Comparison of ENCODE assay signal across 1 cellular context in the genomic region with DNA sequence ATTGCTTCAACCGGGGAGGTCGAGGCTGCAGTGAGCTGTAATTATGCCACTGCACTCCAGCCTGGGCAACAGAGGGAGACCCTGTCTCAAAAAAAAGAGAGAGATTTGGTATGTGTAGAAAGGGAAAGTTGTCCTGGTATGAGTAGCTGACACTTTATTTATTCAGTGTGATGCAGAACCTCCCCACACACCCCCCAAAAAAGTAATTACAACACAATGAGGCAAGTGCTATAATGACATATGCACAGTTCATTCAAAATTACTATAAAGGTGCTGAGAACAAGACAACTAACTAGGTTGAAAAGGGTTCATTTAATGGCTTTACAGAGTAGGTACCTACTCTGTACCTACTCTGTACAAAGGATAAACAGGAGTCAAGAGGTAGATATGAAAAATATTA.
TF ChIP-seq lines count a peak whose summit lies in the region.

No MANE protein-coding gene starts in this region.

TF ChIP-seq in GM23338, 12 proteins besides CTCF, POLR2A, EP300 and RAD21:
- no peak for TF ChIP-seq NANOG (IDR thresholded peaks at IDR 0.05; ENCODE audit: borderline replicate concordance)
- TF ChIP-seq POLR2AphosphoS5 (IDR thresholded peaks at IDR 0.05; ENCODE audit: low read depth), result no peak
- no peak for TF ChIP-seq JUNB (IDR thresholded peaks at IDR 0.05; ENCODE audit: unreplicated experiment)
- TF ChIP-seq EZH2 (IDR thresholded peaks at IDR 0.05; ENCODE audit: low read depth, unreplicated experiment), result no peak
- TF ChIP-seq EZH2phosphoT487 (IDR thresholded peaks at IDR 0.05; ENCODE audit: unreplicated experiment), result no peak
- TF ChIP-seq, protein P1, sequence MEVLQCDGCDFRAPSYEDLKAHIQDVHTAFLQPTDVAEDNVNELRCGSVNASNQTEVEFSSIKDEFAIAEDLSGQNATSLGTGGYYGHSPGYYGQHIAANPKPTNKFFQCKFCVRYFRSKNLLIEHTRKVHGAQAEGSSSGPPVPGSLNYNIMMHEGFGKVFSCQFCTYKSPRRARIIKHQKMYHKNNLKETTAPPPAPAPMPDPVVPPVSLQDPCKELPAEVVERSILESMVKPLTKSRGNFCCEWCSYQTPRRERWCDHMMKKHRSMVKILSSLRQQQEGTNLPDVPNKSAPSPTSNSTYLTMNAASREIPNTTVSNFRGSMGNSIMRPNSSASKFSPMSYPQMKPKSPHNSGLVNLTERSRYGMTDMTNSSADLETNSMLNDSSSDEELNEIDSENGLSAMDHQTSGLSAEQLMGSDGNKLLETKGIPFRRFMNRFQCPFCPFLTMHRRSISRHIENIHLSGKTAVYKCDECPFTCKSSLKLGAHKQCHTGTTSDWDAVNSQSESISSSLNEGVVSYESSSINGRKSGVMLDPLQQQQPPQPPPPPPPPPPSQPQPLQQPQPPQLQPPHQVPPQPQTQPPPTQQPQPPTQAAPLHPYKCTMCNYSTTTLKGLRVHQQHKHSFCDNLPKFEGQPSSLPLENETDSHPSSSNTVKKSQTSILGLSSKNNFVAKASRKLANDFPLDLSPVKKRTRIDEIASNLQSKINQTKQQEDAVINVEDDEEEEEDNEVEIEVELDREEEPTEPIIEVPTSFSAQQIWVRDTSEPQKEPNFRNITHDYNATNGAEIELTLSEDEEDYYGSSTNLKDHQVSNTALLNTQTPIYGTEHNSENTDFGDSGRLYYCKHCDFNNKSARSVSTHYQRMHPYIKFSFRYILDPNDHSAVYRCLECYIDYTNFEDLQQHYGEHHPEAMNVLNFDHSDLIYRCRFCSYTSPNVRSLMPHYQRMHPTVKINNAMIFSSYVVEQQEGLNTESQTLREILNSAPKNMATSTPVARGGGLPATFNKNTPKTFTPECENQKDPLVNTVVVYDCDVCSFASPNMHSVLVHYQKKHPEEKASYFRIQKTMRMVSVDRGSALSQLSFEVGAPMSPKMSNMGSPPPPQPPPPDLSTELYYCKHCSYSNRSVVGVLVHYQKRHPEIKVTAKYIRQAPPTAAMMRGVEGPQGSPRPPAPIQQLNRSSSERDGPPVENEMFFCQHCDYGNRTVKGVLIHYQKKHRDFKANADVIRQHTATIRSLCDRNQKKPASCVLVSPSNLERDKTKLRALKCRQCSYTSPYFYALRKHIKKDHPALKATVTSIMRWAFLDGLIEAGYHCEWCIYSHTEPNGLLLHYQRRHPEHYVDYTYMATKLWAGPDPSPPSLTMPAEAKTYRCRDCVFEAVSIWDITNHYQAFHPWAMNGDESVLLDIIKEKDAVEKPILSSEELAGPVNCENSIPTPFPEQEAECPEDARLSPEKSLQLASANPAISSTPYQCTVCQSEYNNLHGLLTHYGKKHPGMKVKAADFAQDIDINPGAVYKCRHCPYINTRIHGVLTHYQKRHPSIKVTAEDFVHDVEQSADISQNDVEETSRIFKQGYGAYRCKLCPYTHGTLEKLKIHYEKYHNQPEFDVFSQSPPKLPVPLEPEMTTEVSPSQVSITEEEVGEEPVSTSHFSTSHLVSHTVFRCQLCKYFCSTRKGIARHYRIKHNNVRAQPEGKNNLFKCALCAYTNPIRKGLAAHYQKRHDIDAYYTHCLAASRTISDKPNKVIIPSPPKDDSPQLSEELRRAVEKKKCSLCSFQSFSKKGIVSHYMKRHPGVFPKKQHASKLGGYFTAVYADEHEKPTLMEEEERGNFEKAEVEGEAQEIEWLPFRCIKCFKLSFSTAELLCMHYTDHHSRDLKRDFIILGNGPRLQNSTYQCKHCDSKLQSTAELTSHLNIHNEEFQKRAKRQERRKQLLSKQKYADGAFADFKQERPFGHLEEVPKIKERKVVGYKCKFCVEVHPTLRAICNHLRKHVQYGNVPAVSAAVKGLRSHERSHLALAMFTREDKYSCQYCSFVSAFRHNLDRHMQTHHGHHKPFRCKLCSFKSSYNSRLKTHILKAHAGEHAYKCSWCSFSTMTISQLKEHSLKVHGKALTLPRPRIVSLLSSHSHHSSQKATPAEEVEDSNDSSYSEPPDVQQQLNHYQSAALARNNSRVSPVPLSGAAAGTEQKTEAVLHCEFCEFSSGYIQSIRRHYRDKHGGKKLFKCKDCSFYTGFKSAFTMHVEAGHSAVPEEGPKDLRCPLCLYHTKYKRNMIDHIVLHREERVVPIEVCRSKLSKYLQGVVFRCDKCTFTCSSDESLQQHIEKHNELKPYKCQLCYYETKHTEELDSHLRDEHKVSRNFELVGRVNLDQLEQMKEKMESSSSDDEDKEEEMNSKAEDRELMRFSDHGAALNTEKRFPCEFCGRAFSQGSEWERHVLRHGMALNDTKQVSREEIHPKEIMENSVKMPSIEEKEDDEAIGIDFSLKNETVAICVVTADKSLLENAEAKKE (CRISPR knock-in tag; IDR thresholded peaks at IDR 0.05), result no peak
- TF ChIP-seq ZNF114 (CRISPR knock-in tag; IDR thresholded peaks at IDR 0.05), result no peak
